ENCODE assay signal across 24 cellular contexts in genomic region chr17:58427807-58428206, GRCh38. TPM values are rescaled to one million over a fixed set of nuclear protein-coding genes. Genes with fewer than 3 reads are reported as not detected.
A peak's percentile ranks its signal among the peaks of the same experiment; 100 is the strongest.
DNase-seq lines count a peak whose midpoint lies in the region; ATAC-seq, FAIRE-seq and TF ChIP-seq lines count a peak whose summit lies in the region.
"Had no signal": no experiment of that assay in that cellular context is flagged by ENCODE, and none has a peak within 500 bp of the region (broad histone marks: within the 10 kb centered on the region; RNA-seq: fewer than 3 reads in every experiment).

No MANE protein-coding gene starts in this region.

- no peak for ATAC-seq in activated B cell treated with CpG ODN at 0.5 μM for 24 hours (ENCODE audit: low read depth)
- no peak for ATAC-seq in GM19397 (IDR thresholded peaks at IDR 0.05; ENCODE audit: unreplicated experiment)
- ATAC-seq: A549; CD8-positive, alpha-beta T cell; PC-3; T-helper 17 cell had no signal

- TF ChIP-seq CTCF in activated B cell treated with CpG ODN at 0.5 μM for 24 hours (IDR thresholded peaks at IDR 0.05) (no peak), Caco-2 (IDR thresholded peaks at IDR 0.05; ENCODE audit: insufficient read depth in 1 of 2, low read depth in 1 of 2, low read length in 1 of 2, severe bottlenecking in 1 of 2, unreplicated experiment in 1 of 2) (no peak)

- no peaks in the 10 kb centered on the region for H3K79me2 ChIP-seq in Karpas-422 (ENCODE audit: low read length)

- CTCF ChIA-PET in activated B cell treated with CpG ODN at 0.5 μM for 24 hours (lab: Charles Lee) (interaction anchor here (1.1 to 2.3 kb wide), 2 partner anchors 10 to 111 kb away, joined by 5 to 8 read pairs; partner anchors contain the start of gene RNF43), Caco-2 (lab: Charles Lee) (interaction anchor here (1.0 kb wide), 1 partner anchor 178 kb away, joined by 3 read pairs; no protein-coding TSS in a partner anchor)

- BruUV-seq in Caco-2 (replicated peaks; lab: Mats Ljungman, UMichigan): no TSS peak

- H3K4me1 Mint-ChIP-seq in activated B cell treated with CpG ODN at 0.5 μM for 24 hours (peaks cover 6% of the 10 kb centered on the region), Caco-2 (ENCODE audit: low read depth, unreplicated experiment) (no peaks in the 10 kb centered on the region)

- no peak for DNase-seq in GM12892 (ENCODE audit: insufficient read length)
- no peak for DNase-seq in Karpas-422
- DNase-seq in activated B cell treated with CpG ODN at 0.5 μM for 24 hours: no peak
- DNase-seq in dedifferentiated amniotic fluid mesenchymal stem cell (ENCODE audit: extremely low spot score): no peak
- no peak for DNase-seq in stimulated activated naive CD4-positive, alpha-beta T cell (lab: John Stamatoyannopoulos, UW)
- no peak for DNase-seq in Caco-2
- DNase-seq: CD8-positive, alpha-beta T cell; DMS 273 treated with DMSO at 0.1 percent for 48 hours; DMS79 treated with DMSO at 0.1 percent for 48 hours; GOT3; NCI-H1092 treated with DMSO at 0.1 percent for 48 hours; NCI-H1436; NCI-H187; NCI-H2081 treated with DMSO at 0.1 percent for 48 hours; NCI-H2171; NCI-H226; NCI-H510A; NCI-H69; PC-3; SK-N-SH; T-helper 17 cell had no signal

- H3K27ac ChIP-seq in Karpas-422 (ENCODE audit: low read length): no peak overlapping the region
- H3K27ac ChIP-seq: A549, C4-2B had no signal

- no peaks in the 10 kb centered on the region for H4K20me1 ChIP-seq in Karpas-422 (ENCODE audit: insufficient read depth, low read depth, low read length)

- H2AFZ ChIP-seq in Karpas-422 (ENCODE audit: low read length): peak overlapping the region; percentile 1; the same call in 1 of the 2 replicates

- H3K36me3 ChIP-seq in Karpas-422 (ENCODE audit: insufficient read depth, low read length) (no peaks in the 10 kb centered on the region), Caco-2 (ENCODE audit: control insufficient read depth, insufficient read depth, low read length) (no peaks in the 10 kb centered on the region)

- H3K4me3 ChIP-seq in Karpas-422 (ENCODE audit: low read length) (0 out of 2 replicates have a peak overlapping the region, but pooled peaks have one; percentile 36), Caco-2 (ENCODE audit: low read depth, low read length) (no peak overlapping the region)
- H3K4me3 ChIP-seq: A549 had no signal

- H3K27me3 ChIP-seq in Karpas-422 (ENCODE audit: low read length) (no peaks in the 10 kb centered on the region), Caco-2 (replicated peaks; ENCODE audit: control insufficient read depth, insufficient read depth, low read length) (no peaks in the 10 kb centered on the region)

- H3K36me3 Mint-ChIP-seq in activated B cell treated with CpG ODN at 0.5 μM for 24 hours (ENCODE audit: low read depth): peaks cover 7% of the 10 kb centered on the region
- H3K36me3 Mint-ChIP-seq in Caco-2 (ENCODE audit: insufficient read depth, unreplicated experiment): no peaks in the 10 kb centered on the region

- H3K4me3 Mint-ChIP-seq in activated B cell treated with CpG ODN at 0.5 μM for 24 hours: peak overlapping the region; percentile 69
- no peak overlapping the region for H3K4me3 Mint-ChIP-seq in Caco-2 (ENCODE audit: unreplicated experiment)
- H3K4me3 Mint-ChIP-seq: CD8-positive, alpha-beta T cell had no signal

- intact Hi-C loops in activated B cell treated with CpG ODN at 0.5 μM for 24 hours (cut with micrococcal nuclease): no loop called here
- intact Hi-C loops in Caco-2 (cut with micrococcal nuclease; ENCODE audit: unreplicated experiment): no loop called here

- H3K9ac ChIP-seq in Karpas-422 (ENCODE audit: low read length): no peak overlapping the region
- H3K9ac ChIP-seq: SK-N-SH had no signal

- no peaks in the 10 kb centered on the region for H3K27me3 Mint-ChIP-seq in activated B cell treated with CpG ODN at 0.5 μM for 24 hours
- no peaks in the 10 kb centered on the region for H3K27me3 Mint-ChIP-seq in Caco-2 (ENCODE audit: insufficient read depth, unreplicated experiment)
- H3K27me3 Mint-ChIP-seq: T-helper 17 cell had no signal

- POLR2A ChIA-PET in activated B cell treated with CpG ODN at 0.5 μM for 24 hours (lab: Charles Lee): interaction anchor here (0.7 to 2.3 kb wide), 5 partner anchors 11 to 110 kb away, joined by 3 to 6 read pairs (median 3); partner anchors contain the start of gene RNF43
- POLR2A ChIA-PET in Caco-2 (lab: Charles Lee): no interaction called here

- no peaks in the 10 kb centered on the region for H3K9me3 Mint-ChIP-seq in activated B cell treated with CpG ODN at 0.5 μM for 24 hours
- H3K9me3 Mint-ChIP-seq in Caco-2 (ENCODE audit: unreplicated experiment): no peaks in the 10 kb centered on the region
- H3K9me3 Mint-ChIP-seq: CD8-positive, alpha-beta T cell had no signal

- FAIRE-seq in GM12892 (lab: Jason Lieb, UNC): peak; percentile 44
- FAIRE-seq: A549 had no signal

- no peaks in the 10 kb centered on the region for H3K9me2 ChIP-seq in Karpas-422 (replicated peaks; ENCODE audit: insufficient read depth, low read length)
- H3K9me2 ChIP-seq: SK-N-SH had no signal

- TF ChIP-seq POLR2A in GM12892 (IDR thresholded peaks at IDR 0.05; ENCODE audit: low read depth, low read length): no peak

- H3K9me3 ChIP-seq in Karpas-422 (ENCODE audit: low read length) (no peaks in the 10 kb centered on the region), Caco-2 (no peaks in the 10 kb centered on the region)
- H3K9me3 ChIP-seq: A549, SK-N-SH had no signal

- H3K4me2 ChIP-seq in Karpas-422 (ENCODE audit: low read depth, low read length, poor library complexity, severe bottlenecking): peak overlapping the region; percentile 58
- H3K4me2 ChIP-seq: A549, SK-N-SH had no signal

- H3K27ac Mint-ChIP-seq in activated B cell treated with CpG ODN at 0.5 μM for 24 hours: no peak overlapping the region
- no peak overlapping the region for H3K27ac Mint-ChIP-seq in Caco-2 (ENCODE audit: unreplicated experiment)
- H3K27ac Mint-ChIP-seq: CD8-positive, alpha-beta T cell; T-helper 17 cell had no signal

- H3K4me1 ChIP-seq in Karpas-422 (ENCODE audit: low read length) (peaks cover 15% of the 10 kb centered on the region), Caco-2 (no peaks in the 10 kb centered on the region)
- H3K4me1 ChIP-seq: A549 had no signal

RNA-seq across cellular contexts. Expression of gene RNF43, which starts 10.5 kb away (rescaled TPM):
- 2.7 TPM for polyA plus RNA-seq in GM12892 (2012; ENCODE audit: missing spikeins)
- not detected in 2 replicates for total RNA-seq in Karpas-422 (2014; rRNA removed; shearing (Covaris generic); ENCODE audit: low replicate concordance)
- total RNA-seq in activated B cell treated with CpG ODN at 0.5 μM for 24 hours: 1.5 and 2.1 TPM in 2 replicates
- total RNA-seq in Caco-2 (2022): 84.2 and 87.1 TPM in 2 replicates
- polyA plus RNA-seq: SK-N-SH had no signal

Comparison
In these comparisons a context has a peak if more than half of its experiments do, and no peak if none do; other contexts are left out.
1. RNA of gene RNF43, which starts 10.5 kb away (total RNA-seq): 84.2 to 87.1 TPM in Caco-2; 1.5 to 2.1 TPM in activated B cell treated with CpG ODN at 0.5 μM for 24 hours and not detected in Karpas-422; every median in the first group is over 10 times any median in the second.